17 cellular contexts compared by ENCODE assay signal in genomic region chr10:2222631-2223030, GRCh38.
DNase-seq lines count a peak whose midpoint lies in the region; FAIRE-seq and TF ChIP-seq lines count a peak whose summit lies in the region.
"Had no signal": no experiment of that assay in that cellular context is flagged by ENCODE, and none has a peak within 500 bp of the region (broad histone marks: within the 10 kb centered on the region; RNA-seq: fewer than 3 reads in every experiment).

No MANE protein-coding gene starts in this region.

- H3K9me3 Mint-ChIP-seq in MCF 10A (ENCODE audit: unreplicated experiment): no peaks in the 10 kb centered on the region
- H3K9me3 Mint-ChIP-seq: CD4-positive, CD25-positive, alpha-beta regulatory T cell had no signal

- no peak overlapping the region for H3K4me3 Mint-ChIP-seq in MCF 10A (ENCODE audit: unreplicated experiment)
- H3K4me3 Mint-ChIP-seq: CD4-positive, CD25-positive, alpha-beta regulatory T cell; H9 had no signal

- no peaks in the 10 kb centered on the region for H3K36me3 ChIP-seq in breast epithelium
- H3K36me3 ChIP-seq in bronchial epithelial cell (ENCODE audit: control insufficient read depth, insufficient read depth, low read length): no peaks in the 10 kb centered on the region
- H3K36me3 ChIP-seq in right atrium auricular region: no peaks in the 10 kb centered on the region
- no peaks in the 10 kb centered on the region for H3K36me3 ChIP-seq in PC-9 (ENCODE audit: low read depth)
- H3K36me3 ChIP-seq: BLaER1 treated with 17β-estradiol and CSF1 and Interleukin-3, amounts not matched to agents 10 nM and 100 nM had no signal

- peak overlapping the region; percentile 77 for H3K27ac Mint-ChIP-seq in MCF 10A (ENCODE audit: low read depth, unreplicated experiment)
- H3K27ac Mint-ChIP-seq: CD4-positive, CD25-positive, alpha-beta regulatory T cell; H9 had no signal

- no peak overlapping the region for H2AFZ ChIP-seq in PC-9

- intact Hi-C loops in MCF 10A (cut with micrococcal nuclease) (loop anchor here (10.0 kb wide), 1 partner anchor 248 kb away; no protein-coding TSS in a partner anchor), breast epithelium (cut with DNase I; ENCODE audit: low total_unique reads) (no loop called here), PC-9 (cut with micrococcal nuclease; ENCODE audit: unreplicated experiment) (no loop called here)

- H3K9me3 ChIP-seq in breast epithelium (no peaks in the 10 kb centered on the region), right atrium auricular region (no peaks in the 10 kb centered on the region), PC-9 (ENCODE audit: insufficient read depth, low read depth) (no peaks in the 10 kb centered on the region)
- H3K9me3 ChIP-seq: BLaER1 treated with 17β-estradiol and CSF1 and Interleukin-3, amounts not matched to agents 10 nM and 100 nM had no signal

- H4K20me1 ChIP-seq in PC-9 (ENCODE audit: insufficient read depth): no peaks in the 10 kb centered on the region
- H4K20me1 ChIP-seq: BLaER1 treated with 17β-estradiol and CSF1 and Interleukin-3, amounts not matched to agents 10 nM and 100 nM had no signal

- BruUV-seq in MCF 10A (replicated peaks; lab: Mats Ljungman, UMichigan): no TSS peak
- BruUV-seq in PC-9 (replicated peaks; lab: Mats Ljungman, UMichigan): no TSS peak

- no peaks in the 10 kb centered on the region for H3K36me3 Mint-ChIP-seq in MCF 10A (ENCODE audit: insufficient read depth, unreplicated experiment)
- H3K36me3 Mint-ChIP-seq: CD4-positive, CD25-positive, alpha-beta regulatory T cell had no signal

- TF ChIP-seq POLR2A in breast epithelium (IDR thresholded peaks at IDR 0.05): no peak

- POLR2A ChIA-PET in MCF 10A (lab: Yijun Ruan, JAX): no interaction called here
- POLR2A ChIA-PET in PC-9 (lab: Charles Lee; ENCODE audit: unreplicated experiment): no interaction called here

- H3K27me3 Mint-ChIP-seq in MCF 10A (ENCODE audit: insufficient read depth, unreplicated experiment): no peaks in the 10 kb centered on the region
- H3K27me3 Mint-ChIP-seq: CD4-positive, CD25-positive, alpha-beta regulatory T cell had no signal

- H3K4me1 ChIP-seq in breast epithelium (no peaks in the 10 kb centered on the region), right atrium auricular region (no peaks in the 10 kb centered on the region), PC-9 (replicated peaks; ENCODE audit: insufficient read depth) (no peaks in the 10 kb centered on the region)
- H3K4me1 ChIP-seq: BLaER1 treated with 17β-estradiol and CSF1 and Interleukin-3, amounts not matched to agents 10 nM and 100 nM had no signal

- DNase-seq in MCF 10A (ENCODE audit: unreplicated experiment): peak; percentile 47
- no peak for DNase-seq in breast epithelium (ENCODE audit: low spot score in 2 of 2)
- peak; percentile 59 for DNase-seq in bronchial epithelial cell (ENCODE audit: low read depth)
- DNase-seq in kidney glomerular epithelial cell (lab: John Stamatoyannopoulos, UW): peak; percentile 62
- DNase-seq in right atrium auricular region (ENCODE audit: low spot score): no peak
- no peak for DNase-seq in PC-9
- no peak for DNase-seq in GM10266 (ENCODE audit: extremely low spot score)
- DNase-seq: 8988T; CD4-positive, CD25-positive, alpha-beta regulatory T cell; DMS53; GF-D8; GOT3; H9; IMR-90 had no signal

- CTCF ChIA-PET in MCF 10A (lab: Yijun Ruan, JAX) (interaction anchor here (0.9 kb wide), 1 partner anchor 84 kb away, joined by 3 read pairs; no protein-coding TSS in a partner anchor), PC-9 (lab: Charles Lee) (no interaction called here)

- H3K79me2 ChIP-seq in PC-9 (ENCODE audit: low read depth): no peaks in the 10 kb centered on the region

- no peaks in the 10 kb centered on the region for H3K9me2 ChIP-seq in PC-9 (ENCODE audit: insufficient read depth)

- no peak for TF ChIP-seq CTCF in MCF 10A (IDR thresholded peaks at IDR 0.05; ENCODE audit: unreplicated experiment)
- no peak for TF ChIP-seq CTCF in breast epithelium (IDR thresholded peaks at IDR 0.05)
- no peak for TF ChIP-seq CTCF in bronchial epithelial cell (IDR thresholded peaks at IDR 0.05; ENCODE audit: insufficient read depth, low read length, severe bottlenecking)
- no peak for TF ChIP-seq CTCF in right atrium auricular region (IDR thresholded peaks at IDR 0.05)
- no peak for TF ChIP-seq CTCF in PC-9 (conservative IDR thresholded peaks at IDR 0.05)
- no peak for TF ChIP-seq CTCF in GM10266 (IDR thresholded peaks at IDR 0.05; ENCODE audit: control insufficient read depth, insufficient read depth, low read depth, missing control alignments)

- H3K27ac ChIP-seq in breast epithelium (no peak overlapping the region), right atrium auricular region (no peak overlapping the region), PC-9 (no peak overlapping the region)
- H3K27ac ChIP-seq: BLaER1 treated with 17β-estradiol and CSF1 and Interleukin-3, amounts not matched to agents 10 nM and 100 nM had no signal

- no peak for FAIRE-seq in bronchial epithelial cell (lab: Jason Lieb, UNC)
- FAIRE-seq: GM12878, GM18507 had no signal

- H3K27me3 ChIP-seq in breast epithelium (no peaks in the 10 kb centered on the region), bronchial epithelial cell (ENCODE audit: control insufficient read depth, insufficient read depth, low read length) (no peaks in the 10 kb centered on the region), right atrium auricular region (no peaks in the 10 kb centered on the region), PC-9 (ENCODE audit: insufficient read depth, low read depth) (peaks cover 32% of the 10 kb centered on the region)
- H3K27me3 ChIP-seq: BLaER1 treated with 17β-estradiol and CSF1 and Interleukin-3, amounts not matched to agents 10 nM and 100 nM had no signal

- H3K4me2 ChIP-seq in PC-9: no peak overlapping the region
- H3K4me2 ChIP-seq: BLaER1 treated with 17β-estradiol and CSF1 and Interleukin-3, amounts not matched to agents 10 nM and 100 nM had no signal

- H3K4me3 ChIP-seq in breast epithelium (no peak overlapping the region), bronchial epithelial cell (ENCODE audit: low read depth, low read length) (no peak overlapping the region), right atrium auricular region (no peak overlapping the region), PC-9 (no peak overlapping the region)
- H3K4me3 ChIP-seq: BLaER1 treated with 17β-estradiol and CSF1 and Interleukin-3, amounts not matched to agents 10 nM and 100 nM; GM12878 had no signal

- H3F3A ChIP-seq in PC-9 (ENCODE audit: insufficient read depth, low read depth): no peaks in the 10 kb centered on the region

- H3K4me1 Mint-ChIP-seq in MCF 10A (ENCODE audit: insufficient read depth, unreplicated experiment): peaks cover 16% of the 10 kb centered on the region
- H3K4me1 Mint-ChIP-seq: CD4-positive, CD25-positive, alpha-beta regulatory T cell had no signal

Comparison
In these comparisons a context has a peak if more than half of its experiments do, and no peak if none do; other contexts are left out.
1. DNase-seq: peak in MCF 10A (single experiment), bronchial epithelial cell (single experiment) and kidney glomerular epithelial cell (single experiment); none in breast epithelium (0 of 2), right atrium auricular region (single experiment), PC-9 (0 of 2) and GM10266 (single experiment).